In genomic region chr9:1373445-1373844, GRCh38 we compare ENCODE assay signal across 11 cellular contexts.
"Had no signal": no experiment of that assay in that cellular context is flagged by ENCODE, and none has a peak within 500 bp of the region (broad histone marks: within the 10 kb centered on the region; RNA-seq: fewer than 3 reads in every experiment).

No MANE protein-coding gene starts in this region.

- H3K4me1 ChIP-seq: HAP-1 had no signal

- FAIRE-seq: H1, H54 had no signal

- H3K4me3 ChIP-seq: GM23248, GM23338, HAP-1 had no signal

- H3K27ac ChIP-seq: GM23248 had no signal

- H3K9me3 ChIP-seq: HAP-1 had no signal

- H3K36me3 ChIP-seq: HAP-1 had no signal

- ATAC-seq: GM23338, HCT116 had no signal

- DNase-seq: GM23248, GOT3, H7, H9, HCEC 1CT, HFFc6 had no signal
